In the genomic region with DNA sequence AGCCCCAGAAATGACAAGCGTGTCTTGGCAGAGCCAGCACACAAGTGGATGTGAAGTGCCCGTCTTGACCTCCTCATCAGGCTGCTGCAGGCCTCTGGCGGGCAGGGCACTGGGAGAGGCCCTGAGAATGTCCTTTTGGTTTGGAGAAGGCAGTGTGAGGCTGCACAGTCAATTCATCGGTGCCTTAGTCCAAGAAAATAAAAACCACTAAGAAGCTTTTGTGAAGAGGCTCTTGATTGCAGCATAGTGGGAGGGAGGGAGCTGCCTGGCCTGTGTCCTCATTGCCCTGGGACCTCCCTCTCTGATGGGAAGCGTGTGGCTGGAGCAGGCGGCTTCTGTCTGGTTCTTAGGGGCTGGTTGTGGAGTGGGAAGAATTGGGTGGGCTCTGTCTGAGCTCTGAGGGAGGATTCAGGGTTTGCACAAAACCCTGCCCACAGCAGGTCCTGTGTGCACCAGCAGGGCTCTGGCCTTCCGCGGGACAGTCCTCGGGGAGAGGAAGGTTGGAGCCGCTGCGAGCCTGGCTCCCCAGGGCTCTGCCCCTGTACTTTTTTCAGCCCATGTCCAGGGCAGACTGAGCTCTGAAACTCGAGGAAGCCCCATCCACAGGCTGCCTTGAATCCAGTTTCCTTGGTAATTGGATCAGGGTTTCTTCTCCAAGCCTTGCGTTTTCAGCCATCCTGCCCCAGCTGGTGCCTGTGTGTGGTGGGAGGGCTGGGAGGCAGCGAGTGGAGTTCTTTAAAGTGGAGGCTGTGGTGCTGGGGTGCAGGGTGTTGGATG, we compare ENCODE assay signal across 8 cellular contexts. TPM values are rescaled to one million over a fixed set of nuclear protein-coding genes. Genes with fewer than 3 reads are reported as not detected.
DNase-seq lines count a peak whose midpoint lies in the region; ATAC-seq, FAIRE-seq and TF ChIP-seq lines count a peak whose summit lies in the region.

No MANE protein-coding gene starts in this region.

- TF ChIP-seq CTCF in bronchial epithelial cell (IDR thresholded peaks at IDR 0.05; ENCODE audit: insufficient read depth, low read length, severe bottlenecking) (no peak), liver (IDR thresholded peaks at IDR 0.05; ENCODE audit: low read depth, low read length, missing input control) (no peak), tibial artery (IDR thresholded peaks at IDR 0.05) (peak in 1 of 2 experiments; percentile 18)

- DNase-seq in LHCN-M2 (ENCODE audit: low read depth) (peak; percentile 93), bronchial epithelial cell (ENCODE audit: low read depth) (peak; percentile 32), tibial artery (peak; percentile 83 to 90)
- DNase-seq in central memory CD4-positive, alpha-beta T cell, result no peak

- H3K9ac ChIP-seq in liver (ENCODE audit: low read depth in 1 of 2, low read length in 2 of 2), result no peak overlapping the region

- H3K36me3 ChIP-seq in bronchial epithelial cell (ENCODE audit: control insufficient read depth, insufficient read depth, low read length) (no peaks in the 10 kb centered on the region), liver (ENCODE audit: control insufficient read depth in 4 of 4, insufficient read depth in 3 of 4, low read depth in 1 of 4, low read length in 3 of 4) (no peaks in the 10 kb centered on the region), tibial artery (no peaks in the 10 kb centered on the region)

- no peak for TF ChIP-seq RAD21 in liver (IDR thresholded peaks at IDR 0.05)

- ATAC-seq in HG02938 (IDR thresholded peaks at IDR 0.05; ENCODE audit: unreplicated experiment), result no peak
- ATAC-seq in GM18519 (IDR thresholded peaks at IDR 0.05; ENCODE audit: low FRiP score, unreplicated experiment), result no peak
- ATAC-seq in GM18907 (IDR thresholded peaks at IDR 0.05; ENCODE audit: unreplicated experiment), result no peak

- 56% methylated on average over 14 of the region's 14 CpGs for WGBS in liver

- intact Hi-C loops in tibial artery (cut with DNase I; ENCODE audit: low total_unique reads), result no loop called here

- H3K4me1 ChIP-seq in liver (ENCODE audit: control insufficient read depth in 4 of 4, insufficient read depth in 4 of 4, low read length in 3 of 4) (peaks cover 16 to 49% (median 35%) of the 10 kb centered on the region in 4 donors), tibial artery (peaks cover 11 to 91% (median 85%) of the 10 kb centered on the region in 4 donors)

- FAIRE-seq in bronchial epithelial cell (lab: Jason Lieb, UNC), result no peak

- H3K4me3 ChIP-seq in bronchial epithelial cell (ENCODE audit: low read depth, low read length), result no peak overlapping the region
- no peak overlapping the region for H3K4me3 ChIP-seq in liver (ENCODE audit: low read depth in 1 of 3, low read length in 3 of 3)
- peak overlapping the region; percentile 47 to 57 for H3K4me3 ChIP-seq in tibial artery

- H3K27me3 ChIP-seq in bronchial epithelial cell (ENCODE audit: control insufficient read depth, insufficient read depth, low read length) (no peaks in the 10 kb centered on the region), liver (ENCODE audit: control insufficient read depth in 4 of 4, insufficient read depth in 4 of 4, low read length in 3 of 4) (no peaks in the 10 kb centered on the region), tibial artery (no peaks in the 10 kb centered on the region)

- H3K27ac ChIP-seq in liver (ENCODE audit: low read depth in 1 of 2, low read length in 2 of 2) (peak overlapping the region; percentile 74 to 78), tibial artery (peak overlapping the region; percentile 88 to 98)

- H3K9me3 ChIP-seq in liver (ENCODE audit: control insufficient read depth in 4 of 4, low read length in 3 of 4), result no peaks in the 10 kb centered on the region
- H3K9me3 ChIP-seq in tibial artery, result no peaks in the 10 kb centered on the region

TF ChIP-seq in liver, 16 proteins besides CTCF, POLR2A, EP300 and RAD21:
- peak in 1 of 2 donors; percentile 5 for TF ChIP-seq HNF4A (conservative IDR thresholded peaks at IDR 0.05)
- no peak for TF ChIP-seq FOXA1 (IDR thresholded peaks at IDR 0.05)
- no peak for TF ChIP-seq YY1 (IDR thresholded peaks at IDR 0.05)
- TF ChIP-seq RXRA (IDR thresholded peaks at IDR 0.05), result peak in 1 of 2 donors; percentile 32
- TF ChIP-seq HNF4G (IDR thresholded peaks at IDR 0.05), result no peak
- TF ChIP-seq FOXA2 (IDR thresholded peaks at IDR 0.05), result no peak
- no peak for TF ChIP-seq ZBTB33 (IDR thresholded peaks at IDR 0.05)
TF ChIP-seq in liver: peak in this region for 2.

RNA-seq across cellular contexts. Expression of gene HRCT1, which starts 1.1 kb away (rescaled TPM):
- total RNA-seq in LHCN-M2 (2014; rRNA removed) (1.5 and 2.1 TPM in 2 replicates), bronchial epithelial cell (0.26 TPM in 1 of 2 replicates, not detected in the other), liver (under 1 TPM; 0.08 to 0.09 TPM)
- polyA plus RNA-seq in LHCN-M2 (2012), result 5.0 TPM
- 1 to 10 TPM in 1 of 2 donors, under 1 TPM in 1; 0.44 to 2.9 TPM for polyA plus RNA-seq in liver

RNA-seq across cellular contexts. Expression of gene SPAAR, which starts 2.2 kb away (rescaled TPM):
- total RNA-seq in LHCN-M2 (2014; rRNA removed), result 0.17 and 0.38 TPM in 2 replicates
- 0.55 TPM for polyA plus RNA-seq in LHCN-M2 (2012)
- not detected in 2 replicates for total RNA-seq in bronchial epithelial cell
- total RNA-seq in liver, result 1 to 10 TPM in 1 of 2 donors, under 1 TPM in 1; 0.65 to 2.4 TPM
- polyA plus RNA-seq in liver, result 1 to 10 TPM; 1.1 TPM

RNA-seq across cellular contexts. Expression of gene OR13J1, which starts 36.9 kb away (rescaled TPM):
- not detected in 2 replicates for total RNA-seq in LHCN-M2 (2014; rRNA removed)
- not detected for polyA plus RNA-seq in LHCN-M2 (2012)
- not detected in 2 replicates for total RNA-seq in bronchial epithelial cell
- total RNA-seq in liver, result not detected
- polyA plus RNA-seq in liver, result not detected

RNA-seq across cellular contexts. Expression of gene OR2S2, which starts 50.8 kb away (rescaled TPM):
- total RNA-seq in LHCN-M2 (2014; rRNA removed) (not detected in 2 replicates), bronchial epithelial cell (not detected in 2 replicates), liver (not detected)
- 0.06 TPM for polyA plus RNA-seq in LHCN-M2 (2012)
- not detected for polyA plus RNA-seq in liver

Comparison
In these comparisons a context has a peak if more than half of its experiments do, and no peak if none do; other contexts are left out.
1. H3K4me3 ChIP-seq: peak in tibial artery (2 of 2); none in bronchial epithelial cell (single experiment) and liver (0 of 3).